16 cellular contexts compared by ENCODE assay signal in genomic region chr11:104645276-104646018, GRCh38.
DNase-seq lines count a peak whose midpoint lies in the region; ATAC-seq lines count a peak whose summit lies in the region.
"Had no signal": no experiment of that assay in that cellular context is flagged by ENCODE, and none has a peak within 500 bp of the region (broad histone marks: within the 10 kb centered on the region; RNA-seq: fewer than 3 reads in every experiment).

No MANE protein-coding gene starts in this region.

- H3K27me3 Mint-ChIP-seq in activated naive CD8-positive, alpha-beta T cell treated with anti-CD3 and anti-CD28 coated beads, Interleukin-2, amount 50 U/mL, for 24 hours = no peaks in the 10 kb centered on the region
- H3K27me3 Mint-ChIP-seq in activated naive CD8-positive, alpha-beta T cell treated with anti-CD3 and anti-CD28 coated beads for 36 hours = no peaks in the 10 kb centered on the region
- no peaks in the 10 kb centered on the region for H3K27me3 Mint-ChIP-seq in stimulated activated naive CD8-positive, alpha-beta T cell treated with anti-CD3 and anti-CD28 coated beads, Interleukin-15, amount 100 ng/mL, for 72 hours
- H3K27me3 Mint-ChIP-seq in activated naive CD4-positive, alpha-beta T cell treated with anti-CD3 and anti-CD28 coated beads, Interleukin-2, amount 10 ng/mL, durations not matched to agents 7 days and 5 days = no peaks in the 10 kb centered on the region
- H3K27me3 Mint-ChIP-seq: B cell; CD4-positive, alpha-beta T cell had no signal

- peaks cover 30% of the 10 kb centered on the region for H3K4me1 Mint-ChIP-seq in activated naive CD8-positive, alpha-beta T cell treated with anti-CD3 and anti-CD28 coated beads, Interleukin-2, amount 50 U/mL, for 24 hours
- H3K4me1 Mint-ChIP-seq in activated naive CD8-positive, alpha-beta T cell treated with anti-CD3 and anti-CD28 coated beads for 36 hours = peaks cover 27% of the 10 kb centered on the region
- peaks cover 34% of the 10 kb centered on the region for H3K4me1 Mint-ChIP-seq in stimulated activated naive CD8-positive, alpha-beta T cell treated with anti-CD3 and anti-CD28 coated beads, Interleukin-15, amount 100 ng/mL, for 72 hours
- H3K4me1 Mint-ChIP-seq in activated naive CD4-positive, alpha-beta T cell treated with anti-CD3 and anti-CD28 coated beads, Interleukin-2, amount 10 ng/mL, durations not matched to agents 7 days and 5 days = peaks cover 10% of the 10 kb centered on the region

- CTCF ChIA-PET in activated naive CD4-positive, alpha-beta T cell treated with anti-CD3 and anti-CD28 coated beads, Interleukin-2, amount 10 ng/mL, durations not matched to agents 7 days and 5 days (lab: Charles Lee) = no interaction called here

- peak; percentile 63 for ATAC-seq in activated naive CD8-positive, alpha-beta T cell treated with anti-CD3 and anti-CD28 coated beads, Interleukin-2, amount 50 U/mL, for 24 hours
- peak; percentile 52 for ATAC-seq in stimulated activated naive CD8-positive, alpha-beta T cell treated with anti-CD3 and anti-CD28 coated beads, Interleukin-15, amount 100 ng/mL, for 72 hours
- ATAC-seq: GM12878 had no signal

- intact Hi-C loops in posterior cingulate gyrus (cut with DNase I) = no loop called here

- no peak overlapping the region for H3K4me3 Mint-ChIP-seq in activated naive CD8-positive, alpha-beta T cell treated with anti-CD3 and anti-CD28 coated beads, Interleukin-2, amount 50 U/mL, for 24 hours
- no peak overlapping the region for H3K4me3 Mint-ChIP-seq in activated naive CD8-positive, alpha-beta T cell treated with anti-CD3 and anti-CD28 coated beads for 36 hours
- no peak overlapping the region for H3K4me3 Mint-ChIP-seq in stimulated activated naive CD8-positive, alpha-beta T cell treated with anti-CD3 and anti-CD28 coated beads, Interleukin-15, amount 100 ng/mL, for 72 hours
- no peak overlapping the region for H3K4me3 Mint-ChIP-seq in activated naive CD4-positive, alpha-beta T cell treated with anti-CD3 and anti-CD28 coated beads, Interleukin-2, amount 10 ng/mL, durations not matched to agents 7 days and 5 days
- H3K4me3 Mint-ChIP-seq: B cell; CD4-positive, alpha-beta T cell; H9 had no signal

- no peak for DNase-seq in activated naive CD8-positive, alpha-beta T cell treated with anti-CD3 and anti-CD28 coated beads, Interleukin-2, amount 50 U/mL, for 24 hours
- no peak for DNase-seq in activated naive CD8-positive, alpha-beta T cell treated with anti-CD3 and anti-CD28 coated beads for 36 hours
- peak; percentile 65 for DNase-seq in NCI-H524 treated with DMSO at 0.1 percent for 48 hours (lab: John Stamatoyannopoulos, UW)
- DNase-seq in left kidney (ENCODE audit: low read depth, low spot score) = peak; percentile 93
- no peak for DNase-seq in stimulated activated naive CD8-positive, alpha-beta T cell treated with anti-CD3 and anti-CD28 coated beads, Interleukin-15, amount 100 ng/mL, for 72 hours
- no peak for DNase-seq in activated naive CD4-positive, alpha-beta T cell treated with anti-CD3 and anti-CD28 coated beads, Interleukin-2, amount 10 ng/mL, durations not matched to agents 7 days and 5 days
- DNase-seq in superior temporal gyrus (ENCODE audit: extremely low spot score) = no peak
- no peak for DNase-seq in posterior cingulate gyrus
- DNase-seq: C1 segment of cervical spinal cord; Calu3; CD4-positive, alpha-beta T cell; DMS79; GOT3; H9 had no signal

- H3K9me3 Mint-ChIP-seq in activated naive CD8-positive, alpha-beta T cell treated with anti-CD3 and anti-CD28 coated beads, Interleukin-2, amount 50 U/mL, for 24 hours = peaks cover 12% of the 10 kb centered on the region
- peaks cover 7% of the 10 kb centered on the region for H3K9me3 Mint-ChIP-seq in activated naive CD8-positive, alpha-beta T cell treated with anti-CD3 and anti-CD28 coated beads for 36 hours
- H3K9me3 Mint-ChIP-seq in stimulated activated naive CD8-positive, alpha-beta T cell treated with anti-CD3 and anti-CD28 coated beads, Interleukin-15, amount 100 ng/mL, for 72 hours = peaks cover 16% of the 10 kb centered on the region in 2 donors
- peaks cover 12% of the 10 kb centered on the region for H3K9me3 Mint-ChIP-seq in activated naive CD4-positive, alpha-beta T cell treated with anti-CD3 and anti-CD28 coated beads, Interleukin-2, amount 10 ng/mL, durations not matched to agents 7 days and 5 days
- H3K9me3 Mint-ChIP-seq: CD4-positive, alpha-beta T cell had no signal

- peaks cover 2% of the 10 kb centered on the region for H3K36me3 Mint-ChIP-seq in activated naive CD8-positive, alpha-beta T cell treated with anti-CD3 and anti-CD28 coated beads, Interleukin-2, amount 50 U/mL, for 24 hours (ENCODE audit: low read depth)
- H3K36me3 Mint-ChIP-seq in activated naive CD8-positive, alpha-beta T cell treated with anti-CD3 and anti-CD28 coated beads for 36 hours = peaks cover 9% of the 10 kb centered on the region
- H3K36me3 Mint-ChIP-seq in activated naive CD4-positive, alpha-beta T cell treated with anti-CD3 and anti-CD28 coated beads, Interleukin-2, amount 10 ng/mL, durations not matched to agents 7 days and 5 days = peaks cover 4% of the 10 kb centered on the region

- H3K27ac Mint-ChIP-seq in activated naive CD8-positive, alpha-beta T cell treated with anti-CD3 and anti-CD28 coated beads, Interleukin-2, amount 50 U/mL, for 24 hours = peak overlapping the region; percentile 5
- no peak overlapping the region for H3K27ac Mint-ChIP-seq in activated naive CD8-positive, alpha-beta T cell treated with anti-CD3 and anti-CD28 coated beads for 36 hours
- H3K27ac Mint-ChIP-seq in stimulated activated naive CD8-positive, alpha-beta T cell treated with anti-CD3 and anti-CD28 coated beads, Interleukin-15, amount 100 ng/mL, for 72 hours = no peak overlapping the region
- no peak overlapping the region for H3K27ac Mint-ChIP-seq in activated naive CD4-positive, alpha-beta T cell treated with anti-CD3 and anti-CD28 coated beads, Interleukin-2, amount 10 ng/mL, durations not matched to agents 7 days and 5 days
- H3K27ac Mint-ChIP-seq: B cell; CD4-positive, alpha-beta T cell had no signal

Comparison
In these comparisons a context has a peak if more than half of its experiments do, and no peak if none do; other contexts are left out.
1. DNase-seq: peak in NCI-H524 treated with DMSO at 0.1 percent for 48 hours (single experiment) and left kidney (single experiment); none in activated naive CD8-positive, alpha-beta T cell treated with anti-CD3 and anti-CD28 coated beads, Interleukin-2, amount 50 U/mL, for 24 hours (single experiment), activated naive CD8-positive, alpha-beta T cell treated with anti-CD3 and anti-CD28 coated beads for 36 hours (single experiment), stimulated activated naive CD8-positive, alpha-beta T cell treated with anti-CD3 and anti-CD28 coated beads, Interleukin-15, amount 100 ng/mL, for 72 hours (0 of 2), activated naive CD4-positive, alpha-beta T cell treated with anti-CD3 and anti-CD28 coated beads, Interleukin-2, amount 10 ng/mL, durations not matched to agents 7 days and 5 days (single experiment), superior temporal gyrus (single experiment) and posterior cingulate gyrus (0 of 10).